11 cellular contexts compared by ENCODE assay signal in genomic region chr2:27823135-27823534, GRCh38.
"Had no signal": no experiment of that assay in that cellular context is flagged by ENCODE, and none has a peak within 500 bp of the region (broad histone marks: within the 10 kb centered on the region; RNA-seq: fewer than 3 reads in every experiment).

No MANE protein-coding gene starts in this region.

- H3K4me3 ChIP-seq: breast epithelium had no signal

- H3K27ac ChIP-seq: breast epithelium had no signal

- H3K36me3 ChIP-seq: breast epithelium had no signal

- DNase-seq: activated B cell treated with CpG ODN at 0.5 μM for 24 hours; activated CD4-positive, alpha-beta T cell treated with anti-CD3 and anti-CD28 coated beads, Interleukin-2, amount 10 ng/mL, durations not matched to agents 24 days and 14 days; activated naive CD4-positive, alpha-beta T cell; activated naive CD8-positive, alpha-beta T cell treated with anti-CD3 and anti-CD28 coated beads, Interleukin-2, amount 10 ng/mL, durations not matched to agents 7 days and 5 days; immature natural killer cell; left colon; stimulated activated CD4-positive, alpha-beta T cell treated with anti-CD3 and anti-CD28 coated beads, Interleukin-15, amount 100 ng/mL, for 24 hours; stimulated activated CD4-positive, alpha-beta T cell treated with anti-CD3 and anti-CD28 coated beads, Interleukin-4, amount 100 ng/mL, for 1 hour; stimulated activated naive B cell treated with anti-CD40 and anti-IgM and Interleukin-4, amounts not matched to agents 10 μg/mL and 1 μg/mL and 100 μg/mL, for 72 hours had no signal

- H3K4me1 ChIP-seq: breast epithelium had no signal

- ATAC-seq: esophagus mucosa; left colon; stimulated activated naive B cell treated with anti-CD40 and anti-IgM and Interleukin-4, amounts not matched to agents 10 μg/mL and 1 μg/mL and 100 μg/mL, for 72 hours had no signal

- H3K27me3 ChIP-seq: breast epithelium had no signal
